Comparison of ENCODE assay signal across 8 cellular contexts in genomic region chr11:67629386-67630229, GRCh38. TPM values are rescaled to one million over a fixed set of nuclear protein-coding genes. Genes with fewer than 3 reads are reported as not detected.
DNase-seq lines count a peak whose midpoint lies in the region; ATAC-seq and TF ChIP-seq lines count a peak whose summit lies in the region.

Gene NUDT8, minus strand, starts transcription at chr11:67629937. Its CDS starts 26 bp downstream, at chr11:67629911.

- H3F3A ChIP-seq in SU-DHL-6 (ENCODE audit: insufficient read depth): peaks cover 4% of the 10 kb centered on the region; the same call in 1 of the 2 replicates

- H3K4me1 Mint-ChIP-seq in activated naive CD8-positive, alpha-beta T cell treated with anti-CD3 and anti-CD28 coated beads, Interleukin-2, amount 50 U/mL, for 24 hours: peaks cover 5% of the 10 kb centered on the region

- intact Hi-C loops in cardiac septum (cut with DNase I): loop anchor here (5.0 kb wide), 1 partner anchor 47 kb away; the partner anchor contains the start of gene GSTP1
- intact Hi-C loops in posterior cingulate gyrus (cut with DNase I): loop anchor here (5.0 kb wide), 1 partner anchor 178 kb away; no protein-coding TSS in a partner anchor

- H3K27ac ChIP-seq in Karpas-422 (ENCODE audit: low read length) (peak within 1 kb of the TSS; percentile 59), SU-DHL-6 (ENCODE audit: low read depth, low read length) (peak within 1 kb of the TSS; percentile 90), upper lobe of left lung (peak within 1 kb of the TSS; percentile 92 to 95 (median 94))

- H3K4me1 ChIP-seq in Karpas-422 (ENCODE audit: low read length) (peaks cover 26% of the 10 kb centered on the region), upper lobe of left lung (peaks cover 8 to 21% (median 17%) of the 10 kb centered on the region in 4 donors)

- no peaks in the 10 kb centered on the region for H3K27me3 Mint-ChIP-seq in activated naive CD8-positive, alpha-beta T cell treated with anti-CD3 and anti-CD28 coated beads, Interleukin-2, amount 50 U/mL, for 24 hours

- H3K4me3 ChIP-seq in Karpas-422 (ENCODE audit: low read length) (peak within 1 kb of the TSS; percentile 80), SU-DHL-6 (ENCODE audit: insufficient read depth, low read length, poor library complexity, severe bottlenecking) (peak within 1 kb of the TSS; percentile 63), upper lobe of left lung (peak within 1 kb of the TSS; percentile 64 to 93 (median 88))

- peak within 1 kb of the TSS; percentile 93 for H2AFZ ChIP-seq in Karpas-422 (ENCODE audit: low read length)
- peak within 1 kb of the TSS; percentile 43 for H2AFZ ChIP-seq in SU-DHL-6 (ENCODE audit: low read depth, low read length, severe bottlenecking)

- peak within 1 kb of the TSS; percentile 80 for H3K9ac ChIP-seq in Karpas-422 (ENCODE audit: low read length)
- peak within 1 kb of the TSS; percentile 84 for H3K9ac ChIP-seq in SU-DHL-6 (ENCODE audit: low read length)

- ATAC-seq in GM21786 (IDR thresholded peaks at IDR 0.05; ENCODE audit: unreplicated experiment) (peak; percentile 38), upper lobe of left lung (ENCODE audit: low FRiP score in 2 of 2) (peak; percentile 71 to 87)
- ATAC-seq in activated naive CD8-positive, alpha-beta T cell treated with anti-CD3 and anti-CD28 coated beads, Interleukin-2, amount 50 U/mL, for 24 hours: peak; percentile 70

- H3K79me2 ChIP-seq in Karpas-422 (ENCODE audit: low read length): no peaks in the 10 kb centered on the region
- H3K79me2 ChIP-seq in SU-DHL-6 (ENCODE audit: insufficient read depth, low read length): no peaks in the 10 kb centered on the region

- H3K27ac Mint-ChIP-seq in activated naive CD8-positive, alpha-beta T cell treated with anti-CD3 and anti-CD28 coated beads, Interleukin-2, amount 50 U/mL, for 24 hours: peak within 1 kb of the TSS; percentile 84

- H3K36me3 ChIP-seq in Karpas-422 (ENCODE audit: insufficient read depth, low read length) (no peaks in the 10 kb centered on the region; the same call in 1 of the 2 replicates), SU-DHL-6 (ENCODE audit: low read length) (no peaks in the 10 kb centered on the region), upper lobe of left lung (no peaks in the 10 kb centered on the region)

- no peaks in the 10 kb centered on the region for H4K20me1 ChIP-seq in Karpas-422 (ENCODE audit: insufficient read depth, low read depth, low read length)
- no peaks in the 10 kb centered on the region for H4K20me1 ChIP-seq in SU-DHL-6 (ENCODE audit: low read depth, low read length)

- peaks cover 5% of the 10 kb centered on the region for H3K36me3 Mint-ChIP-seq in activated naive CD8-positive, alpha-beta T cell treated with anti-CD3 and anti-CD28 coated beads, Interleukin-2, amount 50 U/mL, for 24 hours (ENCODE audit: low read depth)

- peak in 2 of 4 donors; percentile 56 to 70 for TF ChIP-seq POLR2A in upper lobe of left lung (IDR thresholded peaks at IDR 0.05)

- DNase-seq in GDM1 (lab: John Stamatoyannopoulos, UW) (peak; percentile 86), Karpas-422 (peak; percentile 95), cardiac septum (ENCODE audit: low spot score) (peak; percentile 92), posterior cingulate gyrus (peak; percentile 61 to 97 (median 82)), upper lobe of left lung (peak; percentile 85 to 98)
- peak; percentile 91 for DNase-seq in activated naive CD8-positive, alpha-beta T cell treated with anti-CD3 and anti-CD28 coated beads, Interleukin-2, amount 50 U/mL, for 24 hours

- no peaks in the 10 kb centered on the region for H3K27me3 ChIP-seq in Karpas-422 (ENCODE audit: low read length)
- H3K27me3 ChIP-seq in SU-DHL-6 (ENCODE audit: low read length): no peaks in the 10 kb centered on the region
- no peaks in the 10 kb centered on the region for H3K27me3 ChIP-seq in upper lobe of left lung

- H3K4me3 Mint-ChIP-seq in activated naive CD8-positive, alpha-beta T cell treated with anti-CD3 and anti-CD28 coated beads, Interleukin-2, amount 50 U/mL, for 24 hours: peak within 1 kb of the TSS; percentile 75

- 1% methylated on average over 20 to 48 of the region's 102 CpGs for WGBS in upper lobe of left lung, 2 donors

- H3K9me3 ChIP-seq in Karpas-422 (ENCODE audit: low read length) (no peaks in the 10 kb centered on the region), SU-DHL-6 (ENCODE audit: insufficient read depth, low read length) (no peaks in the 10 kb centered on the region), upper lobe of left lung (no peaks in the 10 kb centered on the region)

- TF ChIP-seq CTCF in SU-DHL-6 (IDR thresholded peaks at IDR 0.05; ENCODE audit: insufficient read depth, low read length, poor library complexity, severe bottlenecking) (no peak), upper lobe of left lung (IDR thresholded peaks at IDR 0.05) (peak; percentile 83 to 94 (median 92))

- TF ChIP-seq EP300 in upper lobe of left lung (IDR thresholded peaks at IDR 0.05): no peak

- H3K9me2 ChIP-seq in Karpas-422 (replicated peaks; ENCODE audit: insufficient read depth, low read length) (no peaks in the 10 kb centered on the region), SU-DHL-6 (replicated peaks; ENCODE audit: insufficient read depth, low read length) (no peaks in the 10 kb centered on the region)

- no peaks in the 10 kb centered on the region for H3K9me3 Mint-ChIP-seq in activated naive CD8-positive, alpha-beta T cell treated with anti-CD3 and anti-CD28 coated beads, Interleukin-2, amount 50 U/mL, for 24 hours

- peak within 1 kb of the TSS; percentile 78 for H3K4me2 ChIP-seq in Karpas-422 (ENCODE audit: low read depth, low read length, poor library complexity, severe bottlenecking)
- peak within 1 kb of the TSS; percentile 80 for H3K4me2 ChIP-seq in SU-DHL-6 (ENCODE audit: low read depth, low read length, poor library complexity, severe bottlenecking)

RNA-seq across cellular contexts. Expression of gene NUDT8, which starts in this region (rescaled TPM):
- 10.4 and 35.4 TPM in 2 replicates for total RNA-seq in Karpas-422 (2014; rRNA removed; shearing (Covaris generic); ENCODE audit: low replicate concordance)
- total RNA-seq in cardiac septum (31.4 TPM), upper lobe of left lung (10 to 100 TPM in 4 of 6 donors, 1 to 10 TPM in 1, not detected in 1; 4.3 to 17.8 (median 13.9) TPM)

Comparison
In these comparisons a context has a peak if more than half of its experiments do, and no peak if none do; other contexts are left out.
1. Peak in every context shown above with its lines: DNase-seq, ATAC-seq, H3K4me3 ChIP-seq and H3K27ac ChIP-seq.